Comparison of ENCODE assay signal across 18 cellular contexts in the genomic region with DNA sequence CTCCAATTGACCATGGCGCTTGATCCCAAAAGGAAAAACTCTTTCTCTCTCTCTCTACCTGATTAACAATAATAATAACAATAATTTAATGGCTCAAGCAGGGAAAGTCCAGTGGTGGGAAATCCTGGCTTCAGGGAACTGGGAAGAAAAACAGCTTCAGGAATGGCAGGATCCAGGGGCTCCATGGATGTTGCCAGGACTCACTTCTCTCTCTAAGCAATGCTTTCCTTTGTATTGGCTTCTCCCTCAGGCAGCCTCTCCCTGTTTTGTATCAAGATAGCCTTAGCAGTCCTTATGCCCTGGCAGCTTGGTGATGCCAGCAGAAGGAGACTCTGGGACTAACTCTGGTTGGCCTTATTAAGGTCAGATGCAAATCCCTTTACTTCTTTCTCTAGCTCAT. TPM values are rescaled to one million over a fixed set of nuclear protein-coding genes. Genes with fewer than 3 reads are reported as not detected.
DNase-seq lines count a peak whose midpoint lies in the region; ATAC-seq, FAIRE-seq and TF ChIP-seq lines count a peak whose summit lies in the region.
"Had no signal": no experiment of that assay in that cellular context is flagged by ENCODE, and none has a peak within 500 bp of the region (broad histone marks: within the 10 kb centered on the region; RNA-seq: fewer than 3 reads in every experiment).

No MANE protein-coding gene starts in this region.

- TF ChIP-seq CTCF in A549 (IDR thresholded peaks at IDR 0.05) (no peak), PC-9 (conservative IDR thresholded peaks at IDR 0.05) (no peak), esophagus squamous epithelium (IDR thresholded peaks at IDR 0.05) (no peak), sigmoid colon (IDR thresholded peaks at IDR 0.05) (no peak), lower leg skin (IDR thresholded peaks at IDR 0.05) (no peak)

- TF ChIP-seq POLR2A in A549 (IDR thresholded peaks at IDR 0.05; ENCODE audit: low read length) (no peak), esophagus squamous epithelium (IDR thresholded peaks at IDR 0.05) (no peak), sigmoid colon (IDR thresholded peaks at IDR 0.05) (no peak), lower leg skin (IDR thresholded peaks at IDR 0.05) (no peak)

- H3K36me3 ChIP-seq in PC-9 (ENCODE audit: low read depth) (no peaks in the 10 kb centered on the region; the same call in 1 of the 2 replicates), esophagus squamous epithelium (no peaks in the 10 kb centered on the region), sigmoid colon (no peaks in the 10 kb centered on the region)

- FAIRE-seq in A549 (lab: Jason Lieb, UNC), result no peak
- FAIRE-seq: D721Med, H54 had no signal

- WGBS in A549 (ENCODE audit: missing lambda C conversion rate), result 100% methylated on average over 1 of the region's 1 CpG
- 89 to 90% methylated on average over 1 of the region's 1 CpG for WGBS in esophagus squamous epithelium, 2 donors
- WGBS in sigmoid colon, 2 donors, result 97 to 100% methylated on average over 1 of the region's 1 CpG
- WGBS in lower leg skin, 2 donors, result 93 to 100% methylated on average over 1 of the region's 1 CpG

- H3K27me3 ChIP-seq in PC-9 (ENCODE audit: insufficient read depth, low read depth), result no peaks in the 10 kb centered on the region
- H3K27me3 ChIP-seq in esophagus squamous epithelium, result peaks cover 0 to 32% (median 0%) of the 10 kb centered on the region in 4 donors
- H3K27me3 ChIP-seq in sigmoid colon, result no peaks in the 10 kb centered on the region

- intact Hi-C loops in PC-9 (cut with micrococcal nuclease; ENCODE audit: unreplicated experiment) (no loop called here), esophagus squamous epithelium (cut with DNase I) (no loop called here), sigmoid colon (cut with DNase I) (no loop called here), lower leg skin (cut with DNase I; ENCODE audit: low total_unique reads) (no loop called here)

- POLR2A ChIA-PET in A549 (lab: Yijun Ruan, JAX) (no interaction called here), PC-9 (lab: Charles Lee; ENCODE audit: unreplicated experiment) (interaction anchor here (0.7 kb wide), 1 partner anchor 26 kb away, joined by 4 read pairs; no protein-coding TSS in a partner anchor)

- DNase-seq in A549 (ENCODE audit: low read depth in 1 of 2, low spot score in 1 of 2), result no peak
- no peak for DNase-seq in PC-9
- DNase-seq in esophagus squamous epithelium (lab: John Stamatoyannopoulos, UW), result no peak
- DNase-seq in sigmoid colon, result no peak
- DNase-seq in lower leg skin (ENCODE audit: low spot score in 2 of 2), result no peak
- DNase-seq: CD4-positive, alpha-beta T cell; DND-41; GDM1; NCI-H1417; NCI-H1930; NCI-H2171; NCI-H510A treated with DMSO at 0.1 percent for 48 hours had no signal

- H3K9me3 ChIP-seq in A549, result peaks cover 14% of the 10 kb centered on the region
- peaks cover 7% of the 10 kb centered on the region for H3K9me3 ChIP-seq in PC-9 (ENCODE audit: insufficient read depth, low read depth)
- H3K9me3 ChIP-seq in esophagus squamous epithelium, result peaks cover 0 to 7% (median 6%) of the 10 kb centered on the region in 3 donors
- H3K9me3 ChIP-seq in sigmoid colon, result peaks cover 0 to 7% (median 0%) of the 10 kb centered on the region in 4 donors

- TF ChIP-seq EP300 in A549 (IDR thresholded peaks at IDR 0.05) (no peak), sigmoid colon (IDR thresholded peaks at IDR 0.05) (no peak)

- H3K27ac ChIP-seq in A549 (peak overlapping the region; percentile 84 to 88; a peak in 3 of 6 replicates), PC-9 (peak overlapping the region; percentile 94; the same call in 1 of the 2 replicates), esophagus squamous epithelium (peak overlapping the region in 3 of 4 donors; percentile 66 to 88 (median 80)), sigmoid colon (peak overlapping the region; percentile 71 to 83 (median 76))

- TF ChIP-seq RAD21 in A549 (conservative IDR thresholded peaks at IDR 0.05 in 1 of 2, IDR thresholded peaks at IDR 0.05 in 1 of 2), result no peak

- no TSS peak for BruUV-seq in PC-9 (replicated peaks; lab: Mats Ljungman, UMichigan)

- no peak overlapping the region for H3K4me2 ChIP-seq in A549
- H3K4me2 ChIP-seq in PC-9, result no peak overlapping the region

- H3K4me1 ChIP-seq in A549, result peaks cover 52% of the 10 kb centered on the region
- peaks cover 78% of the 10 kb centered on the region for H3K4me1 ChIP-seq in PC-9 (replicated peaks; ENCODE audit: insufficient read depth)
- peaks cover 0 to 52% (median 27%) of the 10 kb centered on the region in 3 donors for H3K4me1 ChIP-seq in esophagus squamous epithelium
- peaks cover 0 to 59% (median 49%) of the 10 kb centered on the region in 4 donors for H3K4me1 ChIP-seq in sigmoid colon

- peaks cover 56% of the 10 kb centered on the region for H3F3A ChIP-seq in PC-9 (ENCODE audit: insufficient read depth, low read depth)

- H3K9me2 ChIP-seq in PC-9 (ENCODE audit: insufficient read depth), result no peaks in the 10 kb centered on the region

- H3K4me3 ChIP-seq in A549 (no peak overlapping the region), PC-9 (no peak overlapping the region), esophagus squamous epithelium (no peak overlapping the region), sigmoid colon (no peak overlapping the region), lower leg skin (ENCODE audit: low read depth, poor library complexity, severe bottlenecking) (no peak overlapping the region)

- H2AFZ ChIP-seq in PC-9, result no peak overlapping the region

- ATAC-seq in A549, result no peak
- ATAC-seq in esophagus mucosa, result no peak
- no peak for ATAC-seq in HG03378 (IDR thresholded peaks at IDR 0.05; ENCODE audit: unreplicated experiment)
- ATAC-seq in HG03442 (IDR thresholded peaks at IDR 0.05; ENCODE audit: unreplicated experiment), result no peak

- H4K20me1 ChIP-seq in PC-9 (ENCODE audit: insufficient read depth), result no peaks in the 10 kb centered on the region

- CTCF ChIA-PET in A549 (lab: Yijun Ruan, JAX), result interaction anchor here (0.9 to 10.2 kb wide), 4 partner anchors 15 to 47 kb away, joined by 3 to 115 read pairs (median 24); no protein-coding TSS in a partner anchor
- CTCF ChIA-PET in PC-9 (lab: Charles Lee), result no interaction called here

- no peaks in the 10 kb centered on the region for H3K79me2 ChIP-seq in PC-9 (ENCODE audit: low read depth)

TF ChIP-seq in A549, 52 proteins besides CTCF, POLR2A, EP300 and RAD21:
- TF ChIP-seq, protein P1, sequence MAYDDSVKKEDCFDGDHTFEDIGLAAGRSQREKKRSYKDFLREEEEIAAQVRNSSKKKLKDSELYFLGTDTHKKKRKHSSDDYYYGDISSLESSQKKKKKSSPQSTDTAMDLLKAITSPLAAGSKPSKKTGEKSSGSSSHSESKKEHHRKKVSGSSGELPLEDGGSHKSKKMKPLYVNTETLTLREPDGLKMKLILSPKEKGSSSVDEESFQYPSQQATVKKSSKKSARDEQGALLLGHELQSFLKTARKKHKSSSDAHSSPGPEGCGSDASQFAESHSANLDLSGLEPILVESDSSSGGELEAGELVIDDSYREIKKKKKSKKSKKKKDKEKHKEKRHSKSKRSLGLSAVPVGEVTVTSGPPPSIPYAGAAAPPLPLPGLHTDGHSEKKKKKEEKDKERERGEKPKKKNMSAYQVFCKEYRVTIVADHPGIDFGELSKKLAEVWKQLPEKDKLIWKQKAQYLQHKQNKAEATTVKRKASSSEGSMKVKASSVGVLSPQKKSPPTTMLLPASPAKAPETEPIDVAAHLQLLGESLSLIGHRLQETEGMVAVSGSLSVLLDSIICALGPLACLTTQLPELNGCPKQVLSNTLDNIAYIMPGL (CRISPR knock-in tag; IDR thresholded peaks at IDR 0.05; ENCODE audit: borderline replicate concordance), result no peak
- no peak for TF ChIP-seq ESRRA (IDR thresholded peaks at IDR 0.05; ENCODE audit: borderline replicate concordance, low read length)
TF ChIP-seq in A549: peak in this region for 0.

RNA-seq across cellular contexts. Expression of a gene that starts 13.5 kb away (rescaled TPM):
- 0.03 and 0.07 TPM in 2 replicates for polyA plus RNA-seq in A549 (2011; rRNA removed)
- polyA plus RNA-seq in A549 (2012; cell fraction: cytosol; rRNA removed), result 0.01 and 0.05 TPM in 2 replicates
- 0.01 and 0.11 TPM in 2 replicates for polyA plus RNA-seq in A549 (2012; cell fraction: nucleus; rRNA removed)
- 0.04 to 0.05 TPM (median 0.04 TPM) in 3 replicates for polyA plus RNA-seq in A549 (2017; fragmentation: RNase III; extraction: RNeasy Plus Mini Kit Qiagen cat#74134 plus additional on column Dnase treatment)
- polyA minus RNA-seq in A549 (2011; rRNA and poly(A)+ RNA removed), result 0.04 and 0.24 TPM in 2 replicates
- total RNA-seq in PC-9 (2021), result 26.9 and 30.3 TPM in 2 replicates
- 10 to 100 TPM in 2 of 4 donors, 1 to 10 TPM in 2; 1.6 to 34.1 (median 8.6) TPM for total RNA-seq in esophagus squamous epithelium
- 100 to 1,000 TPM in 1 of 4 donors, 10 to 100 TPM in 3; 55.3 to 241 (median 82.5) TPM for total RNA-seq in sigmoid colon
- 10 to 100 TPM in 1 of 3 donors, 1 to 10 TPM in 1, under 1 TPM in 1; 0.46 to 12.0 (median 5.8) TPM for polyA plus RNA-seq in sigmoid colon
- 10 to 100 TPM in 2 of 4 donors, 1 to 10 TPM in 2; 2.3 to 13.3 (median 9.1) TPM for total RNA-seq in lower leg skin
- total RNA-seq in esophagus mucosa, result 2.9 TPM
- total RNA-seq: CD4-positive, alpha-beta T cell had no signal
- polyA plus RNA-seq: IgD-negative memory B cell had no signal
